ENCODE assay signal across 8 cellular contexts in genomic region chr6:144265390-144265789, GRCh38. TPM values are rescaled to one million over a fixed set of nuclear protein-coding genes. Genes with fewer than 3 reads are reported as not detected.
A peak's percentile ranks its signal among the peaks of the same experiment; 100 is the strongest.
DNase-seq lines count a peak whose midpoint lies in the region; ATAC-seq, FAIRE-seq and TF ChIP-seq lines count a peak whose summit lies in the region.

No MANE protein-coding gene starts in this region.

- H3K4ac ChIP-seq in neuronal stem cell (ENCODE audit: low read length): no peak overlapping the region

- H4K91ac ChIP-seq in neuronal stem cell (ENCODE audit: low read depth, low read length, poor library complexity): no peak overlapping the region

- intact Hi-C loops in natural killer cell (cut with micrococcal nuclease): no loop called here
- intact Hi-C loops in activated CD4-positive, alpha-beta T cell treated with anti-CD3 and anti-CD28 coated beads, Interleukin-2, amount 10 ng/mL, durations not matched to agents 24 days and 14 days (cut with micrococcal nuclease): no loop called here

- H3K4me3 Mint-ChIP-seq in natural killer cell: no peak overlapping the region
- no peak overlapping the region for H3K4me3 Mint-ChIP-seq in activated CD4-positive, alpha-beta T cell treated with anti-CD3 and anti-CD28 coated beads, Interleukin-2, amount 10 ng/mL, durations not matched to agents 24 days and 14 days

- H3K14ac ChIP-seq in neuronal stem cell (ENCODE audit: low read length): no peak overlapping the region

- H3K79me1 ChIP-seq in neuronal stem cell (ENCODE audit: low read depth, low read length): no peaks in the 10 kb centered on the region

- no peak overlapping the region for H3K27ac ChIP-seq in neuronal stem cell (replicated peaks; ENCODE audit: low read length)

- H3K27me3 ChIP-seq in bronchial epithelial cell (ENCODE audit: control insufficient read depth, insufficient read depth, low read length) (no peaks in the 10 kb centered on the region), neuronal stem cell (ENCODE audit: control insufficient read depth in 3 of 3, insufficient read depth in 3 of 3, low read depth in 1 of 3, low read length in 3 of 3) (no peaks in the 10 kb centered on the region)

- H2BK15ac ChIP-seq in neuronal stem cell (ENCODE audit: low read length): no peak overlapping the region

- H3K23ac ChIP-seq in neuronal stem cell (ENCODE audit: low read depth, low read length, poor library complexity): no peak overlapping the region

- H3K4me1 ChIP-seq in neuronal stem cell (ENCODE audit: control insufficient read depth in 2 of 2, insufficient read depth in 1 of 2, low read depth in 1 of 2, low read length in 2 of 2): peaks cover 11 to 20% of the 10 kb centered on the region in 2 donors

- no peak overlapping the region for H2BK5ac ChIP-seq in neuronal stem cell (ENCODE audit: low read length)

- H2BK120ac ChIP-seq in neuronal stem cell (ENCODE audit: low read depth, low read length): no peak overlapping the region

- peaks cover 0 to 6% of the 10 kb centered on the region in 2 donors for H3K4me1 Mint-ChIP-seq in natural killer cell
- no peaks in the 10 kb centered on the region for H3K4me1 Mint-ChIP-seq in activated CD4-positive, alpha-beta T cell treated with anti-CD3 and anti-CD28 coated beads, Interleukin-2, amount 10 ng/mL, durations not matched to agents 24 days and 14 days

- H3K9ac ChIP-seq in neuronal stem cell (ENCODE audit: low read depth, low read length, poor library complexity): no peak overlapping the region

- H3K18ac ChIP-seq in neuronal stem cell (ENCODE audit: low read length): no peak overlapping the region

- H3K4me3 ChIP-seq in bronchial epithelial cell (ENCODE audit: low read depth, low read length) (no peak overlapping the region), neuronal stem cell (ENCODE audit: low read length in 2 of 2) (no peak overlapping the region)

- peak overlapping the region; percentile 77 for H2AFZ ChIP-seq in neuronal stem cell (ENCODE audit: low read length)

- TF ChIP-seq CTCF in bronchial epithelial cell (IDR thresholded peaks at IDR 0.05; ENCODE audit: insufficient read depth, low read length, severe bottlenecking): no peak
- no peak for TF ChIP-seq CTCF in natural killer cell (IDR thresholded peaks at IDR 0.05)

- H2AK5ac ChIP-seq in neuronal stem cell (ENCODE audit: low read depth, low read length): no peak overlapping the region

- ATAC-seq in GM19467 (IDR thresholded peaks at IDR 0.05; ENCODE audit: unreplicated experiment) (peak; percentile 70), natural killer cell (no peak)

- H3K9me3 Mint-ChIP-seq in natural killer cell: peaks cover 2% of the 10 kb centered on the region in 2 donors
- H3K9me3 Mint-ChIP-seq in activated CD4-positive, alpha-beta T cell treated with anti-CD3 and anti-CD28 coated beads, Interleukin-2, amount 10 ng/mL, durations not matched to agents 24 days and 14 days: no peaks in the 10 kb centered on the region

- H3K27ac Mint-ChIP-seq in natural killer cell: no peak overlapping the region
- H3K27ac Mint-ChIP-seq in activated CD4-positive, alpha-beta T cell treated with anti-CD3 and anti-CD28 coated beads, Interleukin-2, amount 10 ng/mL, durations not matched to agents 24 days and 14 days: no peak overlapping the region

- H3K27me3 Mint-ChIP-seq in natural killer cell (ENCODE audit: low read depth in 2 of 2): no peaks in the 10 kb centered on the region
- H3K27me3 Mint-ChIP-seq in activated CD4-positive, alpha-beta T cell treated with anti-CD3 and anti-CD28 coated beads, Interleukin-2, amount 10 ng/mL, durations not matched to agents 24 days and 14 days: peaks cover 2% of the 10 kb centered on the region

- H2BK12ac ChIP-seq in neuronal stem cell (ENCODE audit: low read length): no peak overlapping the region

- WGBS in neuronal stem cell (ENCODE audit: extremely low coverage in 2 of 2, insufficient read length in 2 of 2, insufficient replicate concordance in 1 of 2), 2 donors: no CpG with 5 or more reads among the region's 5 CpGs

- no peaks in the 10 kb centered on the region for H3K36me3 Mint-ChIP-seq in natural killer cell
- no peaks in the 10 kb centered on the region for H3K36me3 Mint-ChIP-seq in activated CD4-positive, alpha-beta T cell treated with anti-CD3 and anti-CD28 coated beads, Interleukin-2, amount 10 ng/mL, durations not matched to agents 24 days and 14 days (ENCODE audit: low read depth)

- H3K9me3 ChIP-seq in neuronal stem cell (replicated peaks in 1 of 2; ENCODE audit: control insufficient read depth in 2 of 2, insufficient read depth in 1 of 2, low read depth in 1 of 2, low read length in 2 of 2): peaks cover 1 to 8% of the 10 kb centered on the region in 2 donors

- DNase-seq in HT1080 (ENCODE audit: low read depth): peak; percentile 78
- DNase-seq in bronchial epithelial cell (ENCODE audit: low read depth): peak; percentile 69
- DNase-seq in neuronal stem cell (ENCODE audit: low spot score): peak; percentile 67
- DNase-seq in C1 segment of cervical spinal cord (lab: John Stamatoyannopoulos, UW): no peak
- no peak for DNase-seq in pons (ENCODE audit: low spot score)
- DNase-seq in natural killer cell: no peak
- DNase-seq in activated CD4-positive, alpha-beta T cell treated with anti-CD3 and anti-CD28 coated beads, Interleukin-2, amount 10 ng/mL, durations not matched to agents 24 days and 14 days: no peak

- H3K36me3 ChIP-seq in bronchial epithelial cell (ENCODE audit: control insufficient read depth, insufficient read depth, low read length): no peaks in the 10 kb centered on the region
- no peaks in the 10 kb centered on the region for H3K36me3 ChIP-seq in neuronal stem cell (replicated peaks in 1 of 2; ENCODE audit: control insufficient read depth in 2 of 2, insufficient read depth in 2 of 2, low read length in 2 of 2)

- no peak overlapping the region for H4K8ac ChIP-seq in neuronal stem cell (ENCODE audit: low read depth, low read length)

- FAIRE-seq in bronchial epithelial cell (lab: Jason Lieb, UNC): no peak

- H3K4me2 ChIP-seq in neuronal stem cell (ENCODE audit: insufficient read depth, low read length, poor library complexity, severe bottlenecking): no peak overlapping the region

RNA-seq across cellular contexts. Expression of gene UTRN, which starts 19.7 kb away (rescaled TPM):
- total RNA-seq in HT1080 (2014; rRNA removed; shearing (Covaris generic)): 26.0 and 34.3 TPM in 2 replicates
- polyA plus RNA-seq in HT1080 (2015; cell fraction: cytosol; rRNA removed): 8.1 and 10.1 TPM in 2 replicates
- polyA plus RNA-seq in HT1080 (2015; cell fraction: nucleus; rRNA removed): 74.9 and 82.3 TPM in 2 replicates
- total RNA-seq in bronchial epithelial cell: 38.4 and 101 TPM in 2 replicates
- polyA plus RNA-seq in neuronal stem cell (2013, experiment 1 of 2): 13.3 TPM
- polyA plus RNA-seq in neuronal stem cell (2013, experiment 2 of 2): 12.3 TPM
- total RNA-seq in natural killer cell: 100 to 1,000 TPM; 584 to 715 (median 591) TPM
- total RNA-seq in activated CD4-positive, alpha-beta T cell treated with anti-CD3 and anti-CD28 coated beads, Interleukin-2, amount 10 ng/mL, durations not matched to agents 24 days and 14 days: 36.7 and 45.1 TPM in 2 replicates

Comparison
In these comparisons a context has a peak if more than half of its experiments do, and no peak if none do; other contexts are left out.
1. DNase-seq: peak in HT1080 (single experiment), bronchial epithelial cell (single experiment) and neuronal stem cell (single experiment); none in C1 segment of cervical spinal cord (0 of 14), pons (single experiment), natural killer cell (single experiment) and activated CD4-positive, alpha-beta T cell treated with anti-CD3 and anti-CD28 coated beads, Interleukin-2, amount 10 ng/mL, durations not matched to agents 24 days and 14 days (single experiment).